In genomic region chr11:92330114-92330513, GRCh38 we compare ENCODE assay signal across 22 cellular contexts.
A peak's percentile ranks its signal among the peaks of the same experiment; 100 is the strongest.
DNase-seq lines count a peak whose midpoint lies in the region; ATAC-seq and TF ChIP-seq lines count a peak whose summit lies in the region.
"Had no signal": no experiment of that assay in that cellular context is flagged by ENCODE, and none has a peak within 500 bp of the region (broad histone marks: within the 10 kb centered on the region; RNA-seq: fewer than 3 reads in every experiment).

No MANE protein-coding gene starts in this region.

- H3F3A ChIP-seq in GM23338 (replicated peaks; ENCODE audit: low read depth) = no peaks in the 10 kb centered on the region; the same call in 1 of the 2 replicates

- H3K9me2 ChIP-seq in GM23338 (ENCODE audit: insufficient read depth) = no peaks in the 10 kb centered on the region

- POLR2A ChIA-PET in naive thymus-derived CD8-positive, alpha-beta T cell (lab: Charles Lee) = no interaction called here

- peaks cover 70% of the 10 kb centered on the region for H3K4me1 ChIP-seq in GM23338 (ENCODE audit: insufficient read depth)
- H3K4me1 ChIP-seq: suprapubic skin, uterus had no signal

- peaks cover 16% of the 10 kb centered on the region; the same call in 2 of the 3 replicates for H3K36me3 Mint-ChIP-seq in GM23338 (ENCODE audit: low read depth)
- no peaks in the 10 kb centered on the region for H3K36me3 Mint-ChIP-seq in neural crest cell (ENCODE audit: low read depth)
- no peaks in the 10 kb centered on the region for H3K36me3 Mint-ChIP-seq in naive thymus-derived CD8-positive, alpha-beta T cell
- H3K36me3 Mint-ChIP-seq: activated naive CD8-positive, alpha-beta T cell treated with anti-CD3 and anti-CD28 coated beads, Interleukin-2, amount 10 ng/mL, durations not matched to agents 7 days and 5 days; CD8-positive, alpha-beta T cell; stimulated activated effector memory CD8-positive, alpha-beta T cell treated with anti-CD3 and anti-CD28 coated beads, Interleukin-12 subunit alpha, Interleukin-12 subunit beta, amount 100 ng/mL, for 72 hours had no signal

- ATAC-seq in GM23338 (peak; percentile 31), GM18511 (IDR thresholded peaks at IDR 0.05; ENCODE audit: unreplicated experiment) (no peak)
- no peak for ATAC-seq in naive thymus-derived CD8-positive, alpha-beta T cell
- ATAC-seq: CD8-positive, alpha-beta T cell; left colon; stimulated activated effector memory CD8-positive, alpha-beta T cell treated with anti-CD3 and anti-CD28 coated beads, Interleukin-12 subunit alpha, Interleukin-12 subunit beta, amount 100 ng/mL, for 72 hours had no signal

- DNase-seq in GM23338 (ENCODE audit: low spot score) = no peak
- DNase-seq in NCI-H526 treated with DMSO at 0.1 percent for 48 hours (lab: John Stamatoyannopoulos, UW) = peak; percentile 74
- no peak for DNase-seq in caudate nucleus (lab: John Stamatoyannopoulos, UW)
- no peak for DNase-seq in neural crest cell (ENCODE audit: low read depth, low spot score)
- no peak for DNase-seq in NCI-H1048 (lab: John Stamatoyannopoulos, UW)
- DNase-seq in naive thymus-derived CD8-positive, alpha-beta T cell = no peak
- DNase-seq in NCI-H1694 treated with DMSO at 0.1 percent for 48 hours (lab: John Stamatoyannopoulos, UW) = no peak
- DNase-seq: activated effector memory CD4-positive, alpha-beta T cell treated with Interleukin-2 at 50 U/mL for 16 hours; activated naive CD8-positive, alpha-beta T cell treated with anti-CD3 and anti-CD28 coated beads, Interleukin-2, amount 10 ng/mL, durations not matched to agents 7 days and 5 days; CD8-positive, alpha-beta T cell; DMS153; KG1; left colon; NCI-H2029; NCI-H446 treated with DMSO at 0.1 percent for 48 hours; small intestine; stimulated activated CD4-positive, alpha-beta T cell treated with anti-CD3 and anti-CD28 coated beads, Interleukin-2, amount 100 ng/mL, for 24 hours; uterus had no signal

- H3K4me1 Mint-ChIP-seq in GM23338 = peaks cover 75% of the 10 kb centered on the region
- H3K4me1 Mint-ChIP-seq in neural crest cell = peaks cover 39% of the 10 kb centered on the region
- no peaks in the 10 kb centered on the region for H3K4me1 Mint-ChIP-seq in naive thymus-derived CD8-positive, alpha-beta T cell
- H3K4me1 Mint-ChIP-seq: activated naive CD8-positive, alpha-beta T cell treated with anti-CD3 and anti-CD28 coated beads, Interleukin-2, amount 10 ng/mL, durations not matched to agents 7 days and 5 days; stimulated activated effector memory CD8-positive, alpha-beta T cell treated with anti-CD3 and anti-CD28 coated beads, Interleukin-12 subunit alpha, Interleukin-12 subunit beta, amount 100 ng/mL, for 72 hours had no signal

- H3K27me3 Mint-ChIP-seq in GM23338 (ENCODE audit: insufficient read depth, low read depth, poor library complexity) (peaks cover 5% of the 10 kb centered on the region), neural crest cell (ENCODE audit: low read depth) (no peaks in the 10 kb centered on the region)
- H3K27me3 Mint-ChIP-seq in naive thymus-derived CD8-positive, alpha-beta T cell = peaks cover 0 to 23% (median 2%) of the 10 kb centered on the region in 5 donors
- H3K27me3 Mint-ChIP-seq: activated naive CD8-positive, alpha-beta T cell treated with anti-CD3 and anti-CD28 coated beads, Interleukin-2, amount 10 ng/mL, durations not matched to agents 7 days and 5 days had no signal

- H2AFZ ChIP-seq in GM23338 = no peak overlapping the region

- no peak overlapping the region for H3K4me3 ChIP-seq in GM23338
- H3K4me3 ChIP-seq: suprapubic skin, uterus had no signal

- no peak for TF ChIP-seq CTCF in GM23338 (conservative IDR thresholded peaks at IDR 0.05; ENCODE audit: low read depth in 2 of 2)
- TF ChIP-seq CTCF in neural crest cell (conservative IDR thresholded peaks at IDR 0.05) = no peak

- peak overlapping the region; percentile 65 for H3K4me2 ChIP-seq in GM23338

- H3K27ac ChIP-seq in GM23338 (ENCODE audit: low read depth) (peak overlapping the region; percentile 86), caudate nucleus (ENCODE audit: low read depth, low read length) (peak overlapping the region; percentile 79)
- H3K27ac ChIP-seq: suprapubic skin, uterus had no signal

- no peaks in the 10 kb centered on the region for H3K9me3 Mint-ChIP-seq in GM23338
- peaks cover 2% of the 10 kb centered on the region for H3K9me3 Mint-ChIP-seq in neural crest cell
- H3K9me3 Mint-ChIP-seq in naive thymus-derived CD8-positive, alpha-beta T cell = peaks cover 0 to 4% (median 0%) of the 10 kb centered on the region in 9 donors
- H3K9me3 Mint-ChIP-seq: activated naive CD8-positive, alpha-beta T cell treated with anti-CD3 and anti-CD28 coated beads, Interleukin-2, amount 10 ng/mL, durations not matched to agents 7 days and 5 days; CD8-positive, alpha-beta T cell; T-helper 2 cell treated with Interferon-gamma antibody and Interleukin-4, amounts not matched to agents 5 μg/mL and 100 μg/mL, for 36 hours had no signal

- H3K27ac Mint-ChIP-seq in GM23338 (peak overlapping the region; percentile 28; the same call in 1 of the 2 replicates), neural crest cell (ENCODE audit: unreplicated experiment) (peak overlapping the region; percentile 60)
- no peak overlapping the region for H3K27ac Mint-ChIP-seq in naive thymus-derived CD8-positive, alpha-beta T cell
- H3K27ac Mint-ChIP-seq: activated naive CD8-positive, alpha-beta T cell treated with anti-CD3 and anti-CD28 coated beads, Interleukin-2, amount 10 ng/mL, durations not matched to agents 7 days and 5 days; CD8-positive, alpha-beta T cell; stimulated activated effector memory CD8-positive, alpha-beta T cell treated with anti-CD3 and anti-CD28 coated beads, Interleukin-12 subunit alpha, Interleukin-12 subunit beta, amount 100 ng/mL, for 72 hours; T-helper 2 cell treated with Interferon-gamma antibody and Interleukin-4, amounts not matched to agents 5 μg/mL and 100 μg/mL, for 36 hours had no signal

- H3K27me3 ChIP-seq in GM23338 (ENCODE audit: insufficient read depth) = no peaks in the 10 kb centered on the region
- H3K27me3 ChIP-seq: suprapubic skin, uterus had no signal

- no peaks in the 10 kb centered on the region for H3K36me3 ChIP-seq in GM23338 (ENCODE audit: insufficient read depth)
- H3K36me3 ChIP-seq: suprapubic skin, uterus had no signal

- no peaks in the 10 kb centered on the region for H4K20me1 ChIP-seq in GM23338 (replicated peaks; ENCODE audit: insufficient read depth)

- H3K79me2 ChIP-seq in GM23338 (replicated peaks; ENCODE audit: insufficient read depth) = peaks cover 72% of the 10 kb centered on the region

- H3K4me3 Mint-ChIP-seq in GM23338 (no peak overlapping the region; the same call in 2 of the 3 replicates), neural crest cell (no peak overlapping the region)
- H3K4me3 Mint-ChIP-seq in naive thymus-derived CD8-positive, alpha-beta T cell = no peak overlapping the region
- H3K4me3 Mint-ChIP-seq: activated naive CD8-positive, alpha-beta T cell treated with anti-CD3 and anti-CD28 coated beads, Interleukin-2, amount 10 ng/mL, durations not matched to agents 7 days and 5 days; CD8-positive, alpha-beta T cell; stimulated activated effector memory CD8-positive, alpha-beta T cell treated with anti-CD3 and anti-CD28 coated beads, Interleukin-12 subunit alpha, Interleukin-12 subunit beta, amount 100 ng/mL, for 72 hours; T-helper 2 cell treated with Interferon-gamma antibody and Interleukin-4, amounts not matched to agents 5 μg/mL and 100 μg/mL, for 36 hours had no signal

Comparison
In these comparisons a context has a peak if more than half of its experiments do, and no peak if none do; other contexts are left out.
1. H3K27ac Mint-ChIP-seq: peak in GM23338 (single experiment) and neural crest cell (single experiment); none in naive thymus-derived CD8-positive, alpha-beta T cell (0 of 10).